8 cellular contexts compared by ENCODE assay signal in genomic region chr19:36140289-36141038, GRCh38. TPM values are rescaled to one million over a fixed set of nuclear protein-coding genes. Genes with fewer than 3 reads are reported as not detected.
DNase-seq lines count a peak whose midpoint lies in the region; ATAC-seq, FAIRE-seq and TF ChIP-seq lines count a peak whose summit lies in the region.

No MANE protein-coding gene starts in this region.

- peaks cover 26% of the 10 kb centered on the region for H3K4me1 ChIP-seq in keratinocyte (ENCODE audit: control insufficient read depth, extremely low read depth, insufficient read depth, low read length)

- H3K4me2 ChIP-seq in keratinocyte (ENCODE audit: control insufficient read depth, extremely low read depth, insufficient read depth, low read depth, low read length) = peak overlapping the region; percentile 78

- H3K79me2 ChIP-seq in keratinocyte (ENCODE audit: control insufficient read depth, insufficient read depth, low read length) = peaks cover 19% of the 10 kb centered on the region

- no peak for TF ChIP-seq CTCF in CD4-positive, alpha-beta T cell (IDR thresholded peaks at IDR 0.05)
- TF ChIP-seq CTCF in NB4 (IDR thresholded peaks at IDR 0.05; ENCODE audit: low read depth, low read length) (no peak), keratinocyte (optimal IDR thresholded peaks at IDR 0.05 in 1 of 3, IDR thresholded peaks at IDR 0.05 in 1 of 3, conservative IDR thresholded peaks at IDR 0.05 in 1 of 3; ENCODE audit: extremely low read depth in 1 of 3, insufficient read depth in 2 of 3, low read length in 3 of 3) (no peak)

- peaks cover 16 to 27% of the 10 kb centered on the region in 2 experiments for H3K36me3 ChIP-seq in keratinocyte (ENCODE audit: control insufficient read depth in 2 of 2, extremely low read depth in 1 of 2, insufficient read depth in 2 of 2, low read length in 2 of 2)

- dilution Hi-C loops in keratinocyte (cut with MboI; ENCODE audit: extremely low pct_ligation_motif_present, low sequenced_read_pairs) = no loop called here

- no peak for FAIRE-seq in keratinocyte (lab: Jason Lieb, UNC)

- peaks cover 22% of the 10 kb centered on the region for H3K4me1 Mint-ChIP-seq in CD4-positive, alpha-beta T cell (ENCODE audit: low read depth)
- peaks cover 14% of the 10 kb centered on the region for H3K4me1 Mint-ChIP-seq in T-helper 2 cell treated with Interferon-gamma antibody and Interleukin-4, amounts not matched to agents 5 μg/mL and 100 μg/mL, for 36 hours (ENCODE audit: low read depth)

- TF ChIP-seq POLR2A in NB4 (IDR thresholded peaks at IDR 0.05; ENCODE audit: extremely low read depth, insufficient read length) = peak; percentile 5

- CTCF ChIA-PET in CD4-positive, alpha-beta T cell (lab: Charles Lee) = interaction anchor here (1.6 to 2.0 kb wide), 2 partner anchors 13 to 75 kb away, joined by 7 to 15 read pairs; partner anchors contain the start of genes ZNF146 and ZNF565

- DNase-seq in CD4-positive, alpha-beta T cell = peak in 6 of 10 experiments; percentile 8 to 37 (median 17)
- DNase-seq in NB4 (ENCODE audit: low read depth) (peak; percentile 71), caudate nucleus (lab: John Stamatoyannopoulos, UW) (peak in 25 of 61 donors; percentile 7 to 76 (median 44)), keratinocyte (ENCODE audit: low read depth, low spot score) (no peak)
- DNase-seq in T-helper 2 cell treated with Interferon-gamma antibody and Interleukin-4, amounts not matched to agents 5 μg/mL and 100 μg/mL, for 36 hours (ENCODE audit: low spot score) = peak; percentile 33
- peak; percentile 42 to 58 for DNase-seq in stimulated activated CD4-positive, alpha-beta T cell treated with anti-CD3 and anti-CD28 coated beads, Interleukin-2, amount 100 ng/mL, for 24 hours

- peak overlapping the region; percentile 89 for H3K4me3 Mint-ChIP-seq in CD4-positive, alpha-beta T cell
- peak overlapping the region; percentile 97 for H3K4me3 Mint-ChIP-seq in T-helper 2 cell treated with Interferon-gamma antibody and Interleukin-4, amounts not matched to agents 5 μg/mL and 100 μg/mL, for 36 hours

- H2AFZ ChIP-seq in keratinocyte (ENCODE audit: control insufficient read depth, low read length) = no peak overlapping the region

- H3K4me3 ChIP-seq in NB4 (ENCODE audit: low read depth, low read length) (peak overlapping the region; percentile 92), keratinocyte (ENCODE audit: control insufficient read depth in 2 of 3, extremely low read depth in 1 of 3, insufficient read depth in 2 of 3, low read depth in 1 of 3, low read length in 3 of 3) (peak overlapping the region; percentile 89 to 100 (median 99))

- peaks cover 48% of the 10 kb centered on the region for H3K36me3 Mint-ChIP-seq in CD4-positive, alpha-beta T cell (ENCODE audit: low read depth)
- H3K36me3 Mint-ChIP-seq in T-helper 2 cell treated with Interferon-gamma antibody and Interleukin-4, amounts not matched to agents 5 μg/mL and 100 μg/mL, for 36 hours (ENCODE audit: low read depth) = peaks cover 34% of the 10 kb centered on the region

- peak; percentile 11 for ATAC-seq in CD4-positive, alpha-beta T cell (ENCODE audit: poor library complexity)
- ATAC-seq in GM19372 (IDR thresholded peaks at IDR 0.05; ENCODE audit: low read depth, unreplicated experiment) = peak; percentile 2
- ATAC-seq in GM18873 (IDR thresholded peaks at IDR 0.05; ENCODE audit: low FRiP score, unreplicated experiment) = no peak

- H3K9me3 ChIP-seq in CD4-positive, alpha-beta T cell (ENCODE audit: control insufficient read depth, low read length) = no peaks in the 10 kb centered on the region
- H3K9me3 ChIP-seq in keratinocyte (ENCODE audit: control insufficient read depth, low read depth, low read length) = no peaks in the 10 kb centered on the region

- H3K27me3 ChIP-seq in CD4-positive, alpha-beta T cell (ENCODE audit: control insufficient read depth, insufficient read depth, low read length) = no peaks in the 10 kb centered on the region
- H3K27me3 ChIP-seq in keratinocyte (ENCODE audit: control insufficient read depth, extremely low read depth, insufficient read depth, low read length) = no peaks in the 10 kb centered on the region

- intact Hi-C loops in CD4-positive, alpha-beta T cell (cut with DNase I, micrococcal nuclease) = loop anchor here (1.0 to 5.0 kb wide), 5 partner anchors 14 to 86 kb away; partner anchors contain the start of genes THAP8 (in 2 of the 2), WDR62 (in 2 of the 2), TBCB (in 1 of the 2) and ZNF565 (in 1 of the 2)

- H3K27ac Mint-ChIP-seq in CD4-positive, alpha-beta T cell = peak overlapping the region; percentile 60
- peak overlapping the region; percentile 94 for H3K27ac Mint-ChIP-seq in T-helper 2 cell treated with Interferon-gamma antibody and Interleukin-4, amounts not matched to agents 5 μg/mL and 100 μg/mL, for 36 hours

- H3K9ac ChIP-seq in keratinocyte (ENCODE audit: control insufficient read depth, extremely low read depth, insufficient read depth, low read length) = peak overlapping the region; percentile 97

- POLR2A ChIA-PET in CD4-positive, alpha-beta T cell (lab: Charles Lee) = interaction anchor here (1.0 to 2.0 kb wide), 4 partner anchors 10 to 33 kb away, joined by 3 to 44 read pairs (median 12); partner anchors contain the start of genes POLR2I and TBCB

- peaks cover 2% of the 10 kb centered on the region for H3K9me1 ChIP-seq in keratinocyte (ENCODE audit: control insufficient read depth, extremely low read depth, insufficient read depth, low read length)

- H3K27ac ChIP-seq in CD4-positive, alpha-beta T cell (ENCODE audit: low read depth, low read length) = peak overlapping the region; percentile 80
- peak overlapping the region; percentile 92 for H3K27ac ChIP-seq in caudate nucleus (ENCODE audit: low read depth, low read length)
- H3K27ac ChIP-seq in keratinocyte (ENCODE audit: control insufficient read depth, insufficient read depth, low read length) = peak overlapping the region; percentile 98

- no peaks in the 10 kb centered on the region for H3K9me3 Mint-ChIP-seq in CD4-positive, alpha-beta T cell
- no peaks in the 10 kb centered on the region for H3K9me3 Mint-ChIP-seq in T-helper 2 cell treated with Interferon-gamma antibody and Interleukin-4, amounts not matched to agents 5 μg/mL and 100 μg/mL, for 36 hours

- peaks cover 8% of the 10 kb centered on the region for H4K20me1 ChIP-seq in keratinocyte (ENCODE audit: control insufficient read depth, extremely low read depth, insufficient read depth, low read length)

- no peaks in the 10 kb centered on the region for H3K27me3 Mint-ChIP-seq in CD4-positive, alpha-beta T cell
- no peaks in the 10 kb centered on the region for H3K27me3 Mint-ChIP-seq in T-helper 2 cell treated with Interferon-gamma antibody and Interleukin-4, amounts not matched to agents 5 μg/mL and 100 μg/mL, for 36 hours (ENCODE audit: low read depth)

RNA-seq across cellular contexts. Expression of gene CAPNS1, which starts 0.6 kb away (rescaled TPM):
- total RNA-seq in CD4-positive, alpha-beta T cell = 100 to 1,000 TPM; 167 to 177 TPM
- polyA plus RNA-seq in keratinocyte = 778 to 884 TPM (median 832 TPM) in 3 replicates
- 277 TPM for polyA plus RNA-seq in keratinocyte (2011; ENCODE audit: low read depth)
- 503 and 570 TPM in 2 replicates for polyA plus RNA-seq in keratinocyte (2011; cell fraction: cytosol; rRNA removed)
- polyA plus RNA-seq in keratinocyte (2011; cell fraction: nucleus; rRNA removed) = 320 and 355 TPM in 2 replicates
- 573 and 1,064 TPM in 2 replicates for polyA plus RNA-seq in keratinocyte (2012; ENCODE audit: low replicate concordance)
- 875 to 1,429 TPM (median 940 TPM) in 3 replicates for polyA minus RNA-seq in keratinocyte
- 664 TPM for polyA minus RNA-seq in keratinocyte (2011; cell fraction: cytosol; rRNA and poly(A)+ RNA removed)
- polyA minus RNA-seq in keratinocyte (2011; cell fraction: nucleus; rRNA and poly(A)+ RNA removed) = 173 and 211 TPM in 2 replicates

RNA-seq across cellular contexts. Expression of gene COX7A1, which starts 11.8 kb away (rescaled TPM):
- total RNA-seq in CD4-positive, alpha-beta T cell = not detected
- polyA plus RNA-seq in keratinocyte = 1.6 to 7.1 TPM (median 2.6 TPM) in 3 replicates
- polyA plus RNA-seq in keratinocyte (2011; ENCODE audit: low read depth) = 3.0 TPM
- polyA plus RNA-seq in keratinocyte (2011; cell fraction: cytosol; rRNA removed) = 3.3 and 49.1 TPM in 2 replicates
- polyA plus RNA-seq in keratinocyte (2011; cell fraction: nucleus; rRNA removed) = 0.53 and 1.0 TPM in 2 replicates
- 6.5 and 34.7 TPM in 2 replicates for polyA plus RNA-seq in keratinocyte (2012; ENCODE audit: low replicate concordance)
- polyA minus RNA-seq in keratinocyte = 0.79 to 2.8 TPM (median 1.8 TPM) in 3 replicates
- polyA minus RNA-seq in keratinocyte (2011; cell fraction: cytosol; rRNA and poly(A)+ RNA removed) = 3.6 TPM
- not detected in 2 replicates for polyA minus RNA-seq in keratinocyte (2011; cell fraction: nucleus; rRNA and poly(A)+ RNA removed)

RNA-seq across cellular contexts. Expression of gene TBCB, which starts 25.2 kb away (rescaled TPM):
- 10 to 100 TPM; 67.5 to 68.0 TPM for total RNA-seq in CD4-positive, alpha-beta T cell
- 179 to 193 TPM (median 183 TPM) in 3 replicates for polyA plus RNA-seq in keratinocyte
- polyA plus RNA-seq in keratinocyte (2011; ENCODE audit: low read depth) = 27.1 TPM
- 189 and 218 TPM in 2 replicates for polyA plus RNA-seq in keratinocyte (2011; cell fraction: cytosol; rRNA removed)
- polyA plus RNA-seq in keratinocyte (2011; cell fraction: nucleus; rRNA removed) = 129 and 137 TPM in 2 replicates
- 150 and 230 TPM in 2 replicates for polyA plus RNA-seq in keratinocyte (2012; ENCODE audit: low replicate concordance)
- 111 to 205 TPM (median 156 TPM) in 3 replicates for polyA minus RNA-seq in keratinocyte
- polyA minus RNA-seq in keratinocyte (2011; cell fraction: cytosol; rRNA and poly(A)+ RNA removed) = 167 TPM
- polyA minus RNA-seq in keratinocyte (2011; cell fraction: nucleus; rRNA and poly(A)+ RNA removed) = 27.0 and 37.3 TPM in 2 replicates

RNA-seq across cellular contexts. Expression of gene POLR2I, which starts 25.8 kb away (rescaled TPM):
- 10 to 100 TPM; 29.2 to 31.1 TPM for total RNA-seq in CD4-positive, alpha-beta T cell
- 31.3 to 63.2 TPM (median 34.3 TPM) in 3 replicates for polyA plus RNA-seq in keratinocyte
- polyA plus RNA-seq in keratinocyte (2011; ENCODE audit: low read depth) = 70.3 TPM
- 43.2 and 86.9 TPM in 2 replicates for polyA plus RNA-seq in keratinocyte (2011; cell fraction: cytosol; rRNA removed)
- 12.1 and 14.1 TPM in 2 replicates for polyA plus RNA-seq in keratinocyte (2011; cell fraction: nucleus; rRNA removed)
- polyA plus RNA-seq in keratinocyte (2012; ENCODE audit: low replicate concordance) = 130 and 164 TPM in 2 replicates
- 90.8 to 122 TPM (median 105 TPM) in 3 replicates for polyA minus RNA-seq in keratinocyte
- polyA minus RNA-seq in keratinocyte (2011; cell fraction: cytosol; rRNA and poly(A)+ RNA removed) = 149 TPM
- 15.4 and 17.1 TPM in 2 replicates for polyA minus RNA-seq in keratinocyte (2011; cell fraction: nucleus; rRNA and poly(A)+ RNA removed)

RNA-seq across cellular contexts. Expression of gene OVOL3, which starts 29.5 kb away (rescaled TPM):
- not detected for total RNA-seq in CD4-positive, alpha-beta T cell
- not detected in 3 replicates for polyA plus RNA-seq in keratinocyte
- not detected for polyA plus RNA-seq in keratinocyte (2011; ENCODE audit: low read depth)
- not detected in 2 replicates for polyA plus RNA-seq in keratinocyte (2011; cell fraction: cytosol; rRNA removed)
- polyA plus RNA-seq in keratinocyte (2011; cell fraction: nucleus; rRNA removed) = not detected in 2 replicates
- polyA plus RNA-seq in keratinocyte (2012; ENCODE audit: low replicate concordance) = not detected in 2 replicates
- polyA minus RNA-seq in keratinocyte = not detected in 3 replicates
- polyA minus RNA-seq in keratinocyte (2011; cell fraction: cytosol; rRNA and poly(A)+ RNA removed) = not detected
- polyA minus RNA-seq in keratinocyte (2011; cell fraction: nucleus; rRNA and poly(A)+ RNA removed) = not detected in 2 replicates
